23 cellular contexts compared by ENCODE assay signal in genomic region chr6:22411408-22412105, GRCh38.
DNase-seq lines count a peak whose midpoint lies in the region; TF ChIP-seq lines count a peak whose summit lies in the region.
"Had no signal": no experiment of that assay in that cellular context is flagged by ENCODE, and none has a peak within 500 bp of the region (broad histone marks: within the 10 kb centered on the region; RNA-seq: fewer than 3 reads in every experiment).

No MANE protein-coding gene starts in this region.

- H3K9me3 Mint-ChIP-seq in chondrocyte (ENCODE audit: low read depth) = no peaks in the 10 kb centered on the region
- H3K9me3 Mint-ChIP-seq: CD4-positive, alpha-beta T cell; GM23338 had no signal

- no peaks in the 10 kb centered on the region for H3K4me1 ChIP-seq in hepatocyte (ENCODE audit: insufficient read depth)
- H3K4me1 ChIP-seq: prostate gland, spleen had no signal

- no peaks in the 10 kb centered on the region for H3K27me3 Mint-ChIP-seq in chondrocyte (ENCODE audit: low read depth)
- H3K27me3 Mint-ChIP-seq: activated T-helper 17 cell treated with anti-CD3 and anti-CD28 coated beads, Interleukin-2, amount 50 U/mL, for 72 hours; CD4-positive, alpha-beta T cell had no signal

- DNase-seq in AG08395 (ENCODE audit: low spot score) = peak; percentile 21
- peak; percentile 48 for DNase-seq in GM04504 (ENCODE audit: low read depth)
- peak; percentile 14 for DNase-seq in astrocyte of the spinal cord (ENCODE audit: low read depth, low spot score)
- no peak for DNase-seq in hepatocyte (ENCODE audit: low spot score)
- no peak for DNase-seq in retina
- DNase-seq in chondrocyte (ENCODE audit: low spot score) = no peak
- no peak for DNase-seq in NCI-H510A treated with DMSO at 0.1 percent for 48 hours (lab: John Stamatoyannopoulos, UW)
- no peak for DNase-seq in NCI-H446 (lab: John Stamatoyannopoulos, UW)
- DNase-seq: caudate nucleus; CD4-positive, alpha-beta T cell; DMS79; effector memory CD4-positive, alpha-beta T cell; hypothalamus; kidney; mesendoderm; NCI-H1048; NCI-H2029; nephron progenitor cell; NK-92 treated with Interleukin-12 subunit alpha and Interleukin-12 subunit beta, amount 100 ng/mL, for 24 hours; spleen had no signal

- no peaks in the 10 kb centered on the region for H3K36me3 Mint-ChIP-seq in chondrocyte (ENCODE audit: low read depth)

- H3K4me3 Mint-ChIP-seq in chondrocyte (ENCODE audit: unreplicated experiment) = no peak overlapping the region
- H3K4me3 Mint-ChIP-seq: activated T-helper 17 cell treated with anti-CD3 and anti-CD28 coated beads, Interleukin-2, amount 50 U/mL, for 72 hours; CD4-positive, alpha-beta T cell; GM23338; nephron progenitor cell had no signal

- WGBS in hepatocyte (ENCODE audit: low lambda C conversion rate, missing lambda C conversion rate) = 55% methylated on average over 2 of the region's 2 CpGs

- TF ChIP-seq CTCF in astrocyte of the spinal cord (IDR thresholded peaks at IDR 0.05; ENCODE audit: low read depth, low read length) (no peak), hepatocyte (IDR thresholded peaks at IDR 0.05; ENCODE audit: poor library complexity) (no peak), chondrocyte (IDR thresholded peaks at IDR 0.05) (no peak)

- in situ Hi-C loops in astrocyte of the spinal cord (cut with HindIII; ENCODE audit: low sequenced_read_pairs) = no loop called here

- H3K36me3 ChIP-seq in hepatocyte (replicated peaks; ENCODE audit: insufficient read depth, low read depth) = no peaks in the 10 kb centered on the region
- H3K36me3 ChIP-seq: prostate gland, spleen had no signal

- H3K4me1 Mint-ChIP-seq in chondrocyte (ENCODE audit: low read depth) = peaks cover 10% of the 10 kb centered on the region
- H3K4me1 Mint-ChIP-seq: activated T-helper 17 cell treated with anti-CD3 and anti-CD28 coated beads, Interleukin-2, amount 50 U/mL, for 72 hours; nephron progenitor cell had no signal

- H3K27ac ChIP-seq in hepatocyte = peak overlapping the region; percentile 28
- H3K27ac ChIP-seq: prostate gland, spleen had no signal

- H3K4me2 ChIP-seq in hepatocyte = no peak overlapping the region
- H3K4me2 ChIP-seq: GM23338 had no signal

- no peaks in the 10 kb centered on the region for H3K79me2 ChIP-seq in hepatocyte

- H3K4me3 ChIP-seq in astrocyte of the spinal cord (ENCODE audit: low read depth, low read length) (no peak overlapping the region), hepatocyte (no peak overlapping the region)
- H3K4me3 ChIP-seq: GM23338, prostate gland, spleen had no signal

- no peaks in the 10 kb centered on the region for H3K9me3 ChIP-seq in hepatocyte (ENCODE audit: low read depth)
- H3K9me3 ChIP-seq: prostate gland, spleen had no signal

- H2AFZ ChIP-seq in hepatocyte = no peak overlapping the region
- H2AFZ ChIP-seq: GM23338 had no signal

- H3K27me3 ChIP-seq in hepatocyte = no peaks in the 10 kb centered on the region
- H3K27me3 ChIP-seq: spleen had no signal

- no peaks in the 10 kb centered on the region for H3K9me2 ChIP-seq in hepatocyte (replicated peaks; ENCODE audit: insufficient read depth)

- no peaks in the 10 kb centered on the region for H4K20me1 ChIP-seq in hepatocyte (ENCODE audit: insufficient read depth, poor library complexity, severe bottlenecking)

- H3K27ac Mint-ChIP-seq in chondrocyte (ENCODE audit: unreplicated experiment) = no peak overlapping the region
- H3K27ac Mint-ChIP-seq: activated T-helper 17 cell treated with anti-CD3 and anti-CD28 coated beads, Interleukin-2, amount 50 U/mL, for 72 hours; CD4-positive, alpha-beta T cell; GM23338; nephron progenitor cell had no signal

Comparison
In these comparisons a context has a peak if more than half of its experiments do, and no peak if none do; other contexts are left out.
1. DNase-seq: peak in AG08395 (single experiment), GM04504 (single experiment) and astrocyte of the spinal cord (single experiment); none in hepatocyte (single experiment), retina (single experiment), chondrocyte (single experiment), NCI-H510A treated with DMSO at 0.1 percent for 48 hours (single experiment) and NCI-H446 (0 of 2).